In genomic region chr6:163260111-163260895, GRCh38 we compare ENCODE assay signal across 9 cellular contexts.
DNase-seq lines count a peak whose midpoint lies in the region; ATAC-seq, FAIRE-seq and TF ChIP-seq lines count a peak whose summit lies in the region.
"Had no signal": no experiment of that assay in that cellular context is flagged by ENCODE, and none has a peak within 500 bp of the region (broad histone marks: within the 10 kb centered on the region; RNA-seq: fewer than 3 reads in every experiment).

No MANE protein-coding gene starts in this region.

- no peaks in the 10 kb centered on the region for H3K9me1 ChIP-seq in endothelial cell of umbilical vein (replicated peaks; ENCODE audit: control insufficient read depth, extremely low read depth, insufficient read depth, low read length)

- peak; percentile 87 for FAIRE-seq in endothelial cell of umbilical vein (lab: Jason Lieb, UNC)

- peak overlapping the region in 2 of 3 experiments; percentile 21 to 38 for H3K4me3 ChIP-seq in endothelial cell of umbilical vein (replicated peaks in 1 of 3; ENCODE audit: insufficient read depth in 1 of 3, low read depth in 1 of 3, low read length in 3 of 3)
- peak overlapping the region; percentile 51 to 61 for H3K4me3 ChIP-seq in muscle layer of duodenum (ENCODE audit: low read depth in 1 of 2, low read length in 2 of 2)

- peaks cover 10 to 16% of the 10 kb centered on the region in 2 donors for H3K27me3 Mint-ChIP-seq in natural killer cell (ENCODE audit: low read depth in 2 of 2)
- H3K27me3 Mint-ChIP-seq in natural killer cell treated with Interleukin-12 subunit alpha and Interleukin-12 subunit beta and Interleukin-15 and Interleukin-18, amount 100 ng/mL, for 72 hours, result peaks cover 21 to 22% of the 10 kb centered on the region in 2 donors

- intact Hi-C loops in natural killer cell (cut with micrococcal nuclease) (no loop called here), endothelial cell of umbilical vein (cut with micrococcal nuclease) (loop anchor here (1.0 to 2.0 kb wide), 3 partner anchors 48 to 156 kb away; no protein-coding TSS in a partner anchor)

- H3K27me3 ChIP-seq in endothelial cell of umbilical vein (ENCODE audit: control insufficient read depth in 2 of 2, insufficient read depth in 2 of 2, low read length in 2 of 2), result no peaks in the 10 kb centered on the region
- no peaks in the 10 kb centered on the region for H3K27me3 ChIP-seq in muscle layer of duodenum (ENCODE audit: low read depth, low read length)

- no peaks in the 10 kb centered on the region for H3K9me3 Mint-ChIP-seq in natural killer cell
- H3K9me3 Mint-ChIP-seq in natural killer cell treated with Interleukin-12 subunit alpha and Interleukin-12 subunit beta and Interleukin-15 and Interleukin-18, amount 100 ng/mL, for 72 hours, result no peaks in the 10 kb centered on the region

- H3K4me3 Mint-ChIP-seq in natural killer cell, result peak overlapping the region; percentile 67
- no peak overlapping the region for H3K4me3 Mint-ChIP-seq in natural killer cell treated with Interleukin-12 subunit alpha and Interleukin-12 subunit beta and Interleukin-15 and Interleukin-18, amount 100 ng/mL, for 72 hours

- H2AFZ ChIP-seq in endothelial cell of umbilical vein (ENCODE audit: low read depth, low read length), result peak overlapping the region; percentile 80

- no peaks in the 10 kb centered on the region for H3K79me2 ChIP-seq in endothelial cell of umbilical vein (ENCODE audit: control insufficient read depth, insufficient read depth, low read length)

- POLR2A ChIA-PET in endothelial cell of umbilical vein (lab: Charles Lee), result interaction anchor here (0.6 kb wide), 1 partner anchor 20 kb away, joined by 3 read pairs; no protein-coding TSS in a partner anchor
- POLR2A ChIA-PET in RWPE1 (lab: Yijun Ruan, JAX; ENCODE audit: low non-redundant PET), result no interaction called here

- BruUV-seq in endothelial cell of umbilical vein (replicated peaks; lab: Mats Ljungman, UMichigan), result no TSS peak

- H3K9ac ChIP-seq in endothelial cell of umbilical vein (replicated peaks; ENCODE audit: extremely low read depth, insufficient read depth, low read length), result peak overlapping the region; percentile 31

- TF ChIP-seq CTCF in natural killer cell (IDR thresholded peaks at IDR 0.05), result no peak
- TF ChIP-seq CTCF in endothelial cell of umbilical vein (IDR thresholded peaks at IDR 0.05; ENCODE audit: extremely low read depth in 1 of 2, insufficient read depth in 1 of 2, low read depth in 1 of 2, low read length in 2 of 2), result no peak
- no peak for TF ChIP-seq CTCF in GM10266 (IDR thresholded peaks at IDR 0.05; ENCODE audit: control insufficient read depth, insufficient read depth, low read depth, missing control alignments)
- no peak for TF ChIP-seq CTCF in RWPE1 (conservative IDR thresholded peaks at IDR 0.05; ENCODE audit: low read depth)

- H3K4me1 ChIP-seq in endothelial cell of umbilical vein (ENCODE audit: control insufficient read depth, extremely low read depth, insufficient read depth, low read length) (peaks cover 9% of the 10 kb centered on the region), muscle layer of duodenum (ENCODE audit: control insufficient read depth in 1 of 2, insufficient read depth in 2 of 2, low read length in 2 of 2) (peaks cover 0 to 15% of the 10 kb centered on the region in 2 donors)

- no peak for ATAC-seq in natural killer cell
- no peak for ATAC-seq in natural killer cell treated with Interleukin-12 subunit alpha and Interleukin-12 subunit beta and Interleukin-15 and Interleukin-18, amount 100 ng/mL, for 72 hours
- ATAC-seq in HG02623 (IDR thresholded peaks at IDR 0.05; ENCODE audit: unreplicated experiment), result no peak

- H3K36me3 Mint-ChIP-seq in natural killer cell, result no peaks in the 10 kb centered on the region
- no peaks in the 10 kb centered on the region for H3K36me3 Mint-ChIP-seq in natural killer cell treated with Interleukin-12 subunit alpha and Interleukin-12 subunit beta and Interleukin-15 and Interleukin-18, amount 100 ng/mL, for 72 hours

- H3K9me3 ChIP-seq in endothelial cell of umbilical vein (replicated peaks; ENCODE audit: control insufficient read depth, insufficient read depth, low read length) (no peaks in the 10 kb centered on the region), muscle layer of duodenum (ENCODE audit: control insufficient read depth in 1 of 2, low read length in 2 of 2) (no peaks in the 10 kb centered on the region)

- CTCF ChIA-PET in endothelial cell of umbilical vein (lab: Charles Lee) (interaction anchor here (0.9 to 1.4 kb wide), 5 partner anchors 16 to 156 kb away, joined by 3 to 6 read pairs (median 5); no protein-coding TSS in a partner anchor), RWPE1 (lab: Yijun Ruan, JAX) (interaction anchor here (0.5 kb wide), 1 partner anchor 151 kb away, joined by 4 read pairs; no protein-coding TSS in a partner anchor)

- H3K36me3 ChIP-seq in endothelial cell of umbilical vein (ENCODE audit: control insufficient read depth in 2 of 2, extremely low read depth in 1 of 2, insufficient read depth in 2 of 2, low read length in 2 of 2), result no peaks in the 10 kb centered on the region
- no peaks in the 10 kb centered on the region for H3K36me3 ChIP-seq in muscle layer of duodenum (ENCODE audit: control insufficient read depth in 1 of 2, insufficient read depth in 2 of 2, low read length in 2 of 2)

- no peak for TF ChIP-seq POLR2A in endothelial cell of umbilical vein (IDR thresholded peaks at IDR 0.05; ENCODE audit: low read depth, low read length)

- H3K27ac Mint-ChIP-seq in natural killer cell, result no peak overlapping the region
- H3K27ac Mint-ChIP-seq in natural killer cell treated with Interleukin-12 subunit alpha and Interleukin-12 subunit beta and Interleukin-15 and Interleukin-18, amount 100 ng/mL, for 72 hours, result no peak overlapping the region

- H3K27ac ChIP-seq in endothelial cell of umbilical vein (ENCODE audit: insufficient read depth, low read depth, low read length) (no peak overlapping the region), muscle layer of duodenum (ENCODE audit: low read length) (no peak overlapping the region), RWPE1 (no peak overlapping the region)

- H4K20me1 ChIP-seq in endothelial cell of umbilical vein (replicated peaks; ENCODE audit: control insufficient read depth, extremely low read depth, insufficient read depth, low read length), result no peaks in the 10 kb centered on the region

- H3K4me2 ChIP-seq in endothelial cell of umbilical vein (ENCODE audit: insufficient read depth, low read length), result peak overlapping the region; percentile 70

- H3K4me1 Mint-ChIP-seq in natural killer cell, result peaks cover 11% of the 10 kb centered on the region in 2 donors
- peaks cover 4 to 9% of the 10 kb centered on the region in 2 donors for H3K4me1 Mint-ChIP-seq in natural killer cell treated with Interleukin-12 subunit alpha and Interleukin-12 subunit beta and Interleukin-15 and Interleukin-18, amount 100 ng/mL, for 72 hours (ENCODE audit: low read depth in 2 of 2)

- DNase-seq in natural killer cell, result no peak
- no peak for DNase-seq in natural killer cell treated with Interleukin-12 subunit alpha and Interleukin-12 subunit beta and Interleukin-15 and Interleukin-18, amount 100 ng/mL, for 72 hours (ENCODE audit: low spot score)
- DNase-seq in endothelial cell of umbilical vein (ENCODE audit: low read depth, low spot score), result peak; percentile 48
- DNase-seq in GM10266 (ENCODE audit: extremely low spot score), result no peak
- DNase-seq in SK-N-DZ (ENCODE audit: low spot score), result no peak
- no peak for DNase-seq in RWPE1 (ENCODE audit: low spot score)
- DNase-seq: SW 1271 had no signal

- dilution Hi-C loops in endothelial cell of umbilical vein (cut with MboI; ENCODE audit: extremely low pct_ligation_motif_present, low sequenced_read_pairs), result no loop called here

TF ChIP-seq in endothelial cell of umbilical vein, 7 proteins besides CTCF, POLR2A, EP300 and RAD21:
- TF ChIP-seq FOS (IDR thresholded peaks at IDR 0.05; ENCODE audit: borderline replicate concordance, insufficient read depth, low read length) (no peak), EZH2 (IDR thresholded peaks at IDR 0.05; ENCODE audit: borderline replicate concordance, low read depth, low read length, severe bottlenecking) (no peak), JUN (IDR thresholded peaks at IDR 0.05; ENCODE audit: borderline replicate concordance, insufficient read depth, insufficient read length, low read depth) (no peak), POLR2AphosphoS5 (IDR thresholded peaks at IDR 0.05; ENCODE audit: insufficient read depth, low read depth, low read length) (no peak), GATA2 (IDR thresholded peaks at IDR 0.05; ENCODE audit: insufficient read depth, insufficient read length, low read depth, low read length) (no peak), MYC (IDR thresholded peaks at IDR 0.05; ENCODE audit: low read depth, low read length) (no peak)
- TF ChIP-seq, protein P1, sequence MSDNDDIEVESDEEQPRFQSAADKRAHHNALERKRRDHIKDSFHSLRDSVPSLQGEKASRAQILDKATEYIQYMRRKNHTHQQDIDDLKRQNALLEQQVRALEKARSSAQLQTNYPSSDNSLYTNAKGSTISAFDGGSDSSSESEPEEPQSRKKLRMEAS (IDR thresholded peaks at IDR 0.05; ENCODE audit: insufficient read depth, insufficient read length), result no peak
